In the genomic region with DNA sequence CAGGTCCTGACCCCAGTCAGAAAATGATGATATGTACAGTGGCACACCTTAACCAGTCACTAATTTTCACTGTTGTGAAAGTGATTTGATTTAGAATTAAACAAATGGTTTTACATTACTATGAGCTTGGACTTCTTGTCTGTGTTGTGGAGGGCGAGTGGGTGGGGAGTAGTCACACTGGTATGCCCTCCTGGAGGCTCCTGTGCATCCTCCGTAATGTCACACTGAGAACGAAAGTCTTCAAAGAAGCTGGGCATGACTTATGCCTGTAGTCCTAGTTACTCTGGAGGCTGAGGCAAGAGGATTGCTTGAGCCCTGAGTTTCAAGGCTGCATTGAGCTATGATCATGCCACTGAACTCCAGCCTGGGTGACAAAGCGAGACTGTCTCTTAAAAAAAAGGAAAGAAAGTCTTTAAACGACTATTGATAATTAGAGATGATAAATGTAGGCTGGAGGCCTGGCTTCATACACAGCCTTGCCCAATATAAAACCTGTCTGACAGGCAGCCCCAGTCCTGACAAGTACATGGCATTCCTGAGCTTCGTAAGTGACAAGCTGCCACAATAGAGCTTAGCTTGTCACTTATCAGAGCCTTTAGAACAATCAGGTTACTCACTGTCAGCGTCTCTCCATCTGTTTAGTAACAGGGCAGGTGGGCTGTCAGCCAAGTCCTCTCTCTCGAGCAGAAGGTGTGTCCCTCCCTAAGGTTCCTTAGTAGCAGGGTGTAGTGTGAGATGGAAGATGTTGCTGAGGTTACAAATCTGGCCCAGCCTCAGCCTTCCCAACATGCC, we compare ENCODE assay signal across 1 cellular context.
TF ChIP-seq lines count a peak whose summit lies in the region.

No MANE protein-coding gene starts in this region.

TF ChIP-seq in GM23338, 12 proteins besides CTCF, POLR2A, EP300 and RAD21 (continued from another document):
- TF ChIP-seq, protein P1, sequence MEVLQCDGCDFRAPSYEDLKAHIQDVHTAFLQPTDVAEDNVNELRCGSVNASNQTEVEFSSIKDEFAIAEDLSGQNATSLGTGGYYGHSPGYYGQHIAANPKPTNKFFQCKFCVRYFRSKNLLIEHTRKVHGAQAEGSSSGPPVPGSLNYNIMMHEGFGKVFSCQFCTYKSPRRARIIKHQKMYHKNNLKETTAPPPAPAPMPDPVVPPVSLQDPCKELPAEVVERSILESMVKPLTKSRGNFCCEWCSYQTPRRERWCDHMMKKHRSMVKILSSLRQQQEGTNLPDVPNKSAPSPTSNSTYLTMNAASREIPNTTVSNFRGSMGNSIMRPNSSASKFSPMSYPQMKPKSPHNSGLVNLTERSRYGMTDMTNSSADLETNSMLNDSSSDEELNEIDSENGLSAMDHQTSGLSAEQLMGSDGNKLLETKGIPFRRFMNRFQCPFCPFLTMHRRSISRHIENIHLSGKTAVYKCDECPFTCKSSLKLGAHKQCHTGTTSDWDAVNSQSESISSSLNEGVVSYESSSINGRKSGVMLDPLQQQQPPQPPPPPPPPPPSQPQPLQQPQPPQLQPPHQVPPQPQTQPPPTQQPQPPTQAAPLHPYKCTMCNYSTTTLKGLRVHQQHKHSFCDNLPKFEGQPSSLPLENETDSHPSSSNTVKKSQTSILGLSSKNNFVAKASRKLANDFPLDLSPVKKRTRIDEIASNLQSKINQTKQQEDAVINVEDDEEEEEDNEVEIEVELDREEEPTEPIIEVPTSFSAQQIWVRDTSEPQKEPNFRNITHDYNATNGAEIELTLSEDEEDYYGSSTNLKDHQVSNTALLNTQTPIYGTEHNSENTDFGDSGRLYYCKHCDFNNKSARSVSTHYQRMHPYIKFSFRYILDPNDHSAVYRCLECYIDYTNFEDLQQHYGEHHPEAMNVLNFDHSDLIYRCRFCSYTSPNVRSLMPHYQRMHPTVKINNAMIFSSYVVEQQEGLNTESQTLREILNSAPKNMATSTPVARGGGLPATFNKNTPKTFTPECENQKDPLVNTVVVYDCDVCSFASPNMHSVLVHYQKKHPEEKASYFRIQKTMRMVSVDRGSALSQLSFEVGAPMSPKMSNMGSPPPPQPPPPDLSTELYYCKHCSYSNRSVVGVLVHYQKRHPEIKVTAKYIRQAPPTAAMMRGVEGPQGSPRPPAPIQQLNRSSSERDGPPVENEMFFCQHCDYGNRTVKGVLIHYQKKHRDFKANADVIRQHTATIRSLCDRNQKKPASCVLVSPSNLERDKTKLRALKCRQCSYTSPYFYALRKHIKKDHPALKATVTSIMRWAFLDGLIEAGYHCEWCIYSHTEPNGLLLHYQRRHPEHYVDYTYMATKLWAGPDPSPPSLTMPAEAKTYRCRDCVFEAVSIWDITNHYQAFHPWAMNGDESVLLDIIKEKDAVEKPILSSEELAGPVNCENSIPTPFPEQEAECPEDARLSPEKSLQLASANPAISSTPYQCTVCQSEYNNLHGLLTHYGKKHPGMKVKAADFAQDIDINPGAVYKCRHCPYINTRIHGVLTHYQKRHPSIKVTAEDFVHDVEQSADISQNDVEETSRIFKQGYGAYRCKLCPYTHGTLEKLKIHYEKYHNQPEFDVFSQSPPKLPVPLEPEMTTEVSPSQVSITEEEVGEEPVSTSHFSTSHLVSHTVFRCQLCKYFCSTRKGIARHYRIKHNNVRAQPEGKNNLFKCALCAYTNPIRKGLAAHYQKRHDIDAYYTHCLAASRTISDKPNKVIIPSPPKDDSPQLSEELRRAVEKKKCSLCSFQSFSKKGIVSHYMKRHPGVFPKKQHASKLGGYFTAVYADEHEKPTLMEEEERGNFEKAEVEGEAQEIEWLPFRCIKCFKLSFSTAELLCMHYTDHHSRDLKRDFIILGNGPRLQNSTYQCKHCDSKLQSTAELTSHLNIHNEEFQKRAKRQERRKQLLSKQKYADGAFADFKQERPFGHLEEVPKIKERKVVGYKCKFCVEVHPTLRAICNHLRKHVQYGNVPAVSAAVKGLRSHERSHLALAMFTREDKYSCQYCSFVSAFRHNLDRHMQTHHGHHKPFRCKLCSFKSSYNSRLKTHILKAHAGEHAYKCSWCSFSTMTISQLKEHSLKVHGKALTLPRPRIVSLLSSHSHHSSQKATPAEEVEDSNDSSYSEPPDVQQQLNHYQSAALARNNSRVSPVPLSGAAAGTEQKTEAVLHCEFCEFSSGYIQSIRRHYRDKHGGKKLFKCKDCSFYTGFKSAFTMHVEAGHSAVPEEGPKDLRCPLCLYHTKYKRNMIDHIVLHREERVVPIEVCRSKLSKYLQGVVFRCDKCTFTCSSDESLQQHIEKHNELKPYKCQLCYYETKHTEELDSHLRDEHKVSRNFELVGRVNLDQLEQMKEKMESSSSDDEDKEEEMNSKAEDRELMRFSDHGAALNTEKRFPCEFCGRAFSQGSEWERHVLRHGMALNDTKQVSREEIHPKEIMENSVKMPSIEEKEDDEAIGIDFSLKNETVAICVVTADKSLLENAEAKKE (CRISPR knock-in tag; IDR thresholded peaks at IDR 0.05), result no peak
- TF ChIP-seq NANOG (IDR thresholded peaks at IDR 0.05; ENCODE audit: borderline replicate concordance) (no peak), EZH2 (IDR thresholded peaks at IDR 0.05; ENCODE audit: low read depth, unreplicated experiment) (no peak), ZNF331 (CRISPR knock-in tag; IDR thresholded peaks at IDR 0.05; ENCODE audit: low read depth) (no peak), ZNF114 (CRISPR knock-in tag; IDR thresholded peaks at IDR 0.05) (no peak), EZH2phosphoT487 (IDR thresholded peaks at IDR 0.05; ENCODE audit: unreplicated experiment) (no peak), POLR2AphosphoS5 (IDR thresholded peaks at IDR 0.05; ENCODE audit: low read depth) (no peak)
- TF ChIP-seq, protein P2, sequence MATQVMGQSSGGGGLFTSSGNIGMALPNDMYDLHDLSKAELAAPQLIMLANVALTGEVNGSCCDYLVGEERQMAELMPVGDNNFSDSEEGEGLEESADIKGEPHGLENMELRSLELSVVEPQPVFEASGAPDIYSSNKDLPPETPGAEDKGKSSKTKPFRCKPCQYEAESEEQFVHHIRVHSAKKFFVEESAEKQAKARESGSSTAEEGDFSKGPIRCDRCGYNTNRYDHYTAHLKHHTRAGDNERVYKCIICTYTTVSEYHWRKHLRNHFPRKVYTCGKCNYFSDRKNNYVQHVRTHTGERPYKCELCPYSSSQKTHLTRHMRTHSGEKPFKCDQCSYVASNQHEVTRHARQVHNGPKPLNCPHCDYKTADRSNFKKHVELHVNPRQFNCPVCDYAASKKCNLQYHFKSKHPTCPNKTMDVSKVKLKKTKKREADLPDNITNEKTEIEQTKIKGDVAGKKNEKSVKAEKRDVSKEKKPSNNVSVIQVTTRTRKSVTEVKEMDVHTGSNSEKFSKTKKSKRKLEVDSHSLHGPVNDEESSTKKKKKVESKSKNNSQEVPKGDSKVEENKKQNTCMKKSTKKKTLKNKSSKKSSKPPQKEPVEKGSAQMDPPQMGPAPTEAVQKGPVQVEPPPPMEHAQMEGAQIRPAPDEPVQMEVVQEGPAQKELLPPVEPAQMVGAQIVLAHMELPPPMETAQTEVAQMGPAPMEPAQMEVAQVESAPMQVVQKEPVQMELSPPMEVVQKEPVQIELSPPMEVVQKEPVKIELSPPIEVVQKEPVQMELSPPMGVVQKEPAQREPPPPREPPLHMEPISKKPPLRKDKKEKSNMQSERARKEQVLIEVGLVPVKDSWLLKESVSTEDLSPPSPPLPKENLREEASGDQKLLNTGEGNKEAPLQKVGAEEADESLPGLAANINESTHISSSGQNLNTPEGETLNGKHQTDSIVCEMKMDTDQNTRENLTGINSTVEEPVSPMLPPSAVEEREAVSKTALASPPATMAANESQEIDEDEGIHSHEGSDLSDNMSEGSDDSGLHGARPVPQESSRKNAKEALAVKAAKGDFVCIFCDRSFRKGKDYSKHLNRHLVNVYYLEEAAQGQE (IDR thresholded peaks at IDR 0.05; ENCODE audit: unreplicated experiment), result no peak
- TF ChIP-seq, protein P3, sequence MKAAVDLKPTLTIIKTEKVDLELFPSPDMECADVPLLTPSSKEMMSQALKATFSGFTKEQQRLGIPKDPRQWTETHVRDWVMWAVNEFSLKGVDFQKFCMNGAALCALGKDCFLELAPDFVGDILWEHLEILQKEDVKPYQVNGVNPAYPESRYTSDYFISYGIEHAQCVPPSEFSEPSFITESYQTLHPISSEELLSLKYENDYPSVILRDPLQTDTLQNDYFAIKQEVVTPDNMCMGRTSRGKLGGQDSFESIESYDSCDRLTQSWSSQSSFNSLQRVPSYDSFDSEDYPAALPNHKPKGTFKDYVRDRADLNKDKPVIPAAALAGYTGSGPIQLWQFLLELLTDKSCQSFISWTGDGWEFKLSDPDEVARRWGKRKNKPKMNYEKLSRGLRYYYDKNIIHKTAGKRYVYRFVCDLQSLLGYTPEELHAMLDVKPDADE (IDR thresholded peaks at IDR 0.05), result no peak
